In genomic region chr4:27000820-27001219, GRCh38 we compare ENCODE assay signal across 9 cellular contexts.
DNase-seq lines count a peak whose midpoint lies in the region; ATAC-seq and TF ChIP-seq lines count a peak whose summit lies in the region.
"Had no signal": no experiment of that assay in that cellular context is flagged by ENCODE, and none has a peak within 500 bp of the region (broad histone marks: within the 10 kb centered on the region; RNA-seq: fewer than 3 reads in every experiment).

No MANE protein-coding gene starts in this region.

- ATAC-seq in DND-41 (ENCODE audit: insufficient read depth, low read depth) (peak; percentile 74), GM19455 (IDR thresholded peaks at IDR 0.05; ENCODE audit: unreplicated experiment) (peak; percentile 83), HG03565 (IDR thresholded peaks at IDR 0.05; ENCODE audit: unreplicated experiment) (peak; percentile 90)

- H3K9ac ChIP-seq in DND-41 (ENCODE audit: low read depth, low read length) = no peak overlapping the region

- H3K79me2 ChIP-seq in DND-41 (ENCODE audit: insufficient read depth, low read length) = no peaks in the 10 kb centered on the region

- H3K4me1 ChIP-seq in DND-41 (ENCODE audit: insufficient read depth, low read length) = no peaks in the 10 kb centered on the region

- H3K27ac ChIP-seq in DND-41 (ENCODE audit: low read length) = no peak overlapping the region
- H3K27ac ChIP-seq: epithelial cell of prostate had no signal

- H3K4me3 ChIP-seq in DND-41 (ENCODE audit: low read depth in 1 of 2, low read length in 2 of 2) (no peak overlapping the region), epithelial cell of proximal tubule (ENCODE audit: low read depth, low read length) (no peak overlapping the region)

- no peaks in the 10 kb centered on the region for H4K20me1 ChIP-seq in DND-41 (ENCODE audit: insufficient read depth, low read length)

- no peaks in the 10 kb centered on the region for H3K9me3 ChIP-seq in DND-41 (ENCODE audit: insufficient read depth, low read length, severe bottlenecking)

- no peak for DNase-seq in DND-41
- DNase-seq in epithelial cell of proximal tubule (ENCODE audit: low read depth) = no peak
- DNase-seq in middle frontal gyrus (ENCODE audit: extremely low spot score, low spot score) = no peak
- no peak for DNase-seq in T-helper 9 cell
- DNase-seq in NCI-H2081 (lab: John Stamatoyannopoulos, UW) = no peak
- no peak for DNase-seq in NCI-H226

- H3K36me3 ChIP-seq in DND-41 (ENCODE audit: insufficient read depth, low read length) = peaks cover 18% of the 10 kb centered on the region; the same call in 1 of the 2 replicates

- TF ChIP-seq CTCF in DND-41 (IDR thresholded peaks at IDR 0.05; ENCODE audit: borderline replicate concordance, extremely low read depth, low read length, poor library complexity, severe bottlenecking) = peak; percentile 46
- TF ChIP-seq CTCF in epithelial cell of proximal tubule (conservative IDR thresholded peaks at IDR 0.05; ENCODE audit: low read depth, low read length) = peak; percentile 57

- H3K4me2 ChIP-seq in DND-41 (ENCODE audit: insufficient read depth, low read length) = no peak overlapping the region

- no peak overlapping the region for H2AFZ ChIP-seq in DND-41 (ENCODE audit: low read depth, low read length)

- H3K27me3 ChIP-seq in DND-41 (ENCODE audit: insufficient read depth, low read length, poor library complexity) = no peaks in the 10 kb centered on the region
